In the genomic region with DNA sequence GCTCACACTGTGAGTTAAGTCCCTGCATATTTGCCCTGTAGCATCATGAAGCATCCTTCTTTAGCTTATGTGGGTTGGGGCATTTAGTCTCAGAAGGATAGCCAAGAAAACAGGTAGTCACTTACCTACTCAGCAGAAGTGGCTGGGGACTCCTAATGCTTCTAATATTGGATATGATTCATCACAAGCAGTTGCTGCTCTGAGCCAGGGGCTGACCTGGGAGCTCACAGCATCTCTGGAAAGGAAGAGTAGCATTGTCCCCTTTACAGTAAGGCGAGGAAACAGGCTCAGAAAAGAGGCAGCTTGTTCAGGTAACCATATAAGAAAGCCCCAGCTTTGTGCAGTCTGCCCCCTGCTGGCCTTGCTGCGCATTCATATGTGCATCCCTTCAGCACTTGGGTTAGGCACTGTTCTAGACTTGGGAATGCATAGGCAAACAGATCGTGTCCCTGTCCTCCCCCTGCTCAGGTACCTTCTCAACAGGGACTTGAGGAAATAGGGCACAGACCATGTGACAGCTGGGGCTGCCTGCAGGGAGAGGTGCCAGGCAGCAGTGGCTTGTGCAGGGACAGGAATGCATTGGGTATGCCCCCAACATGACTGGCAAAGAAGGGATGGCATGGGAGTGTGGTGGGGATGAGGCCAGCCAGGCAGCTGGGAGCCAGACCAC, we compare ENCODE assay signal across 8 cellular contexts. TPM values are rescaled to one million over a fixed set of nuclear protein-coding genes. Genes with fewer than 3 reads are reported as not detected.
DNase-seq lines count a peak whose midpoint lies in the region; ATAC-seq, FAIRE-seq and TF ChIP-seq lines count a peak whose summit lies in the region.

No MANE protein-coding gene starts in this region.

- no peaks in the 10 kb centered on the region for H3K4me1 ChIP-seq in small intestine (ENCODE audit: control insufficient read depth in 2 of 2, insufficient read depth in 1 of 2, low read depth in 1 of 2, low read length in 1 of 2)

- H3K4me3 ChIP-seq in HL-60 (replicated peaks; ENCODE audit: insufficient read depth, low read length) (no peak overlapping the region), small intestine (ENCODE audit: low read depth in 1 of 2, low read length in 2 of 2) (no peak overlapping the region)

- H3K27me3 ChIP-seq in HL-60 (ENCODE audit: insufficient read depth, poor library complexity, severe bottlenecking) (no peaks in the 10 kb centered on the region), small intestine (ENCODE audit: control insufficient read depth in 2 of 2, insufficient read depth in 2 of 2, low read length in 2 of 2) (no peaks in the 10 kb centered on the region)

- TF ChIP-seq CTCF in HL-60 (IDR thresholded peaks at IDR 0.05; ENCODE audit: insufficient read depth, low read length) = peak; percentile 91

- peaks cover 24 to 25% of the 10 kb centered on the region in 2 donors for H3K36me3 ChIP-seq in small intestine (ENCODE audit: control insufficient read depth in 2 of 2, insufficient read depth in 2 of 2, low read length in 2 of 2)

- FAIRE-seq in small intestine (lab: Jason Lieb, UNC) = no peak

- WGBS in small intestine, 3 donors = 32 to 46% (median 43%) methylated on average over 3 of the region's 3 CpGs

- ATAC-seq in GM21367 (IDR thresholded peaks at IDR 0.05; ENCODE audit: unreplicated experiment) = no peak

- H3K27ac ChIP-seq in HL-60 (replicated peaks) = no peak overlapping the region
- no peak overlapping the region for H3K27ac ChIP-seq in small intestine (ENCODE audit: low read depth in 1 of 2, low read length in 1 of 2)

- DNase-seq in SHP77 (lab: John Stamatoyannopoulos, UW) (peak; percentile 18 to 31), SHP77 treated with DMSO at 0.1 percent for 48 hours (lab: John Stamatoyannopoulos, UW) (no peak), HL-60 (ENCODE audit: low read depth in 1 of 2, low spot score in 1 of 2) (peak in 1 of 2 experiments; percentile 75), SW480 (ENCODE audit: low spot score) (peak; percentile 62), amniotic epithelial cell (ENCODE audit: low read depth) (peak; percentile 60), hepatic stellate cell (ENCODE audit: low spot score) (peak; percentile 48), small intestine (peak; percentile 73)

- H3K9me3 ChIP-seq in small intestine (ENCODE audit: control insufficient read depth, low read depth) = no peaks in the 10 kb centered on the region

RNA-seq across cellular contexts. Expression of gene TBC1D14, which starts 35.7 kb away (rescaled TPM):
- 10 to 100 TPM; 16.8 to 31.5 (median 18.9) TPM for polyA plus RNA-seq in small intestine
